13 cellular contexts compared by ENCODE assay signal in genomic region chr1:230863449-230863848, GRCh38. TPM values are rescaled to one million over a fixed set of nuclear protein-coding genes. Genes with fewer than 3 reads are reported as not detected.
DNase-seq lines count a peak whose midpoint lies in the region; ATAC-seq, FAIRE-seq and TF ChIP-seq lines count a peak whose summit lies in the region.
"Had no signal": no experiment of that assay in that cellular context is flagged by ENCODE, and none has a peak within 500 bp of the region (broad histone marks: within the 10 kb centered on the region; RNA-seq: fewer than 3 reads in every experiment).

No MANE protein-coding gene starts in this region.

- TF ChIP-seq CTCF in kidney (IDR thresholded peaks at IDR 0.05; ENCODE audit: borderline replicate concordance, extremely low read depth, insufficient read depth): no peak
- no peak for TF ChIP-seq CTCF in thyroid gland (IDR thresholded peaks at IDR 0.05)

- 30 to 34% methylated on average over 6 of the region's 6 CpGs for WGBS in thyroid gland, 2 donors

- FAIRE-seq in kidney (lab: Jason Lieb, UNC): no peak
- FAIRE-seq: A549, GM12891 had no signal

- TF ChIP-seq POLR2A in thyroid gland (IDR thresholded peaks at IDR 0.05): peak in 1 of 2 donors; percentile 58

- H3K9me3 ChIP-seq in adipocyte (ENCODE audit: control insufficient read depth, low read length) (no peaks in the 10 kb centered on the region), kidney (ENCODE audit: control insufficient read depth in 1 of 2, low read length in 2 of 2) (no peaks in the 10 kb centered on the region), thyroid gland (no peaks in the 10 kb centered on the region)
- H3K9me3 ChIP-seq: A549 had no signal

- H3K27ac ChIP-seq in kidney (ENCODE audit: low read depth in 2 of 2, low read length in 2 of 2) (peak overlapping the region in 1 of 2 donors; percentile 32), thyroid gland (peak overlapping the region; percentile 29 to 52 (median 37))
- H3K27ac ChIP-seq: A549 had no signal

- DNase-seq in NOMO-1 treated with DMSO at 0.1 percent for 48 hours (lab: John Stamatoyannopoulos, UW; ENCODE audit: unreplicated experiment) (peak; percentile 26), NOMO-1 treated with dmso at 0.1 percent for 144 hours (lab: John Stamatoyannopoulos, UW; ENCODE audit: unreplicated experiment) (no peak), adipocyte (ENCODE audit: low read depth) (no peak), kidney (peak; percentile 77), thyroid gland (peak; percentile 83 to 84)
- DNase-seq: NCI-H2171; stimulated activated CD4-positive, alpha-beta T cell treated with anti-CD3 and anti-CD28 coated beads, Interleukin-1b, Interleukin-23, amount 100 ng/mL, for 48 hours had no signal

- H3K4me3 ChIP-seq in adipocyte (ENCODE audit: low read length) (no peak overlapping the region), kidney (ENCODE audit: low read length in 2 of 2) (no peak overlapping the region), thyroid gland (replicated peaks in 1 of 3) (no peak overlapping the region)
- H3K4me3 ChIP-seq: A549 had no signal

- H3K36me3 ChIP-seq in adipocyte (ENCODE audit: control insufficient read depth, insufficient read depth, low read length, severe bottlenecking) (peaks cover 14% of the 10 kb centered on the region), kidney (ENCODE audit: control insufficient read depth in 1 of 2, insufficient read depth in 2 of 2, low read length in 2 of 2) (no peaks in the 10 kb centered on the region), thyroid gland (no peaks in the 10 kb centered on the region)

- ATAC-seq in HG02642 (IDR thresholded peaks at IDR 0.05; ENCODE audit: poor library complexity, unreplicated experiment) (no peak), GM21390 (IDR thresholded peaks at IDR 0.05; ENCODE audit: unreplicated experiment) (no peak), HG02678 (IDR thresholded peaks at IDR 0.05; ENCODE audit: unreplicated experiment) (no peak)
- ATAC-seq: A549; activated CD4-positive, CD25-positive, alpha-beta regulatory T cell treated with anti-CD3 and anti-CD28 coated beads, Interleukin-2, amount 50 U/mL, for 24 hours had no signal

- H3K27me3 ChIP-seq in adipocyte (replicated peaks; ENCODE audit: control insufficient read depth, insufficient read depth, low read length): no peaks in the 10 kb centered on the region
- H3K27me3 ChIP-seq in thyroid gland: no peaks in the 10 kb centered on the region

- H3K4me1 ChIP-seq in adipocyte (ENCODE audit: control insufficient read depth, insufficient read depth, low read length): peaks cover 69% of the 10 kb centered on the region
- peaks cover 28 to 29% of the 10 kb centered on the region in 2 donors for H3K4me1 ChIP-seq in kidney (ENCODE audit: control insufficient read depth in 1 of 2, insufficient read depth in 1 of 2, low read depth in 1 of 2, low read length in 2 of 2)
- peaks cover 51 to 54% of the 10 kb centered on the region in 2 donors for H3K4me1 ChIP-seq in thyroid gland

- H3K9ac ChIP-seq in adipocyte (ENCODE audit: low read length): peak overlapping the region; percentile 40
- H3K9ac ChIP-seq in kidney (ENCODE audit: low read length in 2 of 2): no peak overlapping the region

- intact Hi-C loops in kidney (cut with DNase I): no loop called here
- intact Hi-C loops in thyroid gland (cut with DNase I): no loop called here

RNA-seq across cellular contexts. Expression of gene C1orf198, which starts 4.9 kb away (rescaled TPM):
- total RNA-seq in kidney (45.3 TPM), thyroid gland (100 to 1,000 TPM in 3 of 4 donors, 10 to 100 TPM in 1; 87.8 to 142 (median 124) TPM)
- 15.4 TPM for polyA plus RNA-seq in kidney (ENCODE audit: insufficient read depth, low read depth, low replicate concordance)

Comparison
In these comparisons a context has a peak if more than half of its experiments do, and no peak if none do; other contexts are left out.
1. DNase-seq: peak in NOMO-1 treated with DMSO at 0.1 percent for 48 hours (single experiment), kidney (single experiment) and thyroid gland (2 of 2); none in NOMO-1 treated with dmso at 0.1 percent for 144 hours (single experiment) and adipocyte (single experiment).